Comparison of ENCODE assay signal across 36 cellular contexts in genomic region chr7:8058322-8058721, GRCh38.
"Had no signal": no experiment of that assay in that cellular context is flagged by ENCODE, and none has a peak within 500 bp of the region (broad histone marks: within the 10 kb centered on the region; RNA-seq: fewer than 3 reads in every experiment).

No MANE protein-coding gene starts in this region.

- H3K27me3 Mint-ChIP-seq: activated B cell treated with CpG ODN at 0.5 μM for 24 hours; activated CD4-positive, alpha-beta memory T cell treated with anti-CD3 and anti-CD28 coated beads for 36 hours; activated CD4-positive, alpha-beta T cell treated with anti-CD3 and anti-CD28 coated beads, Interleukin-2, amount 10 ng/mL, durations not matched to agents 24 days and 14 days; activated CD8-positive, alpha-beta T cell treated with anti-CD3 and anti-CD28 coated beads for 36 hours; activated naive CD4-positive, alpha-beta T cell treated with anti-CD3 and anti-CD28 coated beads, Interleukin-2, amount 10 ng/mL, durations not matched to agents 7 days and 5 days; activated naive CD4-positive, alpha-beta T cell treated with anti-CD3 and anti-CD28 coated beads, Interleukin-2, amount 50 U/mL, for 24 hours; activated naive CD8-positive, alpha-beta T cell; activated naive CD8-positive, alpha-beta T cell treated with anti-CD3 and anti-CD28 coated beads, Interleukin-2, amount 10 ng/mL, durations not matched to agents 7 days and 5 days; activated naive CD8-positive, alpha-beta T cell treated with anti-CD3 and anti-CD28 coated beads, Interleukin-2, amount 50 U/mL, for 24 hours; T-cell had no signal

- H3K4me3 ChIP-seq: body of pancreas, breast epithelium had no signal

- H3K4me1 ChIP-seq: breast epithelium had no signal

- FAIRE-seq: astrocyte, TTC549 had no signal

- H3K4me3 Mint-ChIP-seq: activated B cell treated with CpG ODN at 0.5 μM for 24 hours; activated CD4-positive, alpha-beta memory T cell treated with anti-CD3 and anti-CD28 coated beads for 36 hours; activated CD4-positive, alpha-beta T cell treated with anti-CD3 and anti-CD28 coated beads, Interleukin-2, amount 10 ng/mL, durations not matched to agents 24 days and 14 days; activated CD8-positive, alpha-beta T cell treated with anti-CD3 and anti-CD28 coated beads for 36 hours; activated naive CD4-positive, alpha-beta T cell treated with anti-CD3 and anti-CD28 coated beads, Interleukin-2, amount 10 ng/mL, durations not matched to agents 7 days and 5 days; activated naive CD4-positive, alpha-beta T cell treated with anti-CD3 and anti-CD28 coated beads, Interleukin-2, amount 50 U/mL, for 24 hours; activated naive CD8-positive, alpha-beta T cell; activated naive CD8-positive, alpha-beta T cell treated with anti-CD3 and anti-CD28 coated beads, Interleukin-2, amount 10 ng/mL, durations not matched to agents 7 days and 5 days; activated naive CD8-positive, alpha-beta T cell treated with anti-CD3 and anti-CD28 coated beads, Interleukin-2, amount 50 U/mL, for 24 hours; activated T-cell treated with anti-CD3 and anti-CD28 coated beads, Interleukin-2, amount 50 U/mL, for 4 hours; activated T-cell treated with anti-CD3 and anti-CD28 coated beads, Interleukin-2, amount 50 U/mL, for 72 hours; activated T-helper 1 cell treated with anti-CD3 and anti-CD28 coated beads, Interleukin-12 subunit alpha, Interleukin-12 subunit beta, Interleukin-2, Interleukin-4 antibody, amounts not matched to agents 30 ng/mL and 10 ng/mL and 1 ng/mL, durations not matched to agents 14 hours and 24 hours and 36 hours; T-cell; T-helper 2 cell treated with Interferon-gamma antibody and Interleukin-4, amounts not matched to agents 5 μg/mL and 100 μg/mL, for 36 hours had no signal

- H3K27me3 ChIP-seq: body of pancreas, brain microvascular endothelial cell, breast epithelium had no signal

- ATAC-seq: activated CD8-positive, alpha-beta T cell treated with anti-CD3 and anti-CD28 coated beads for 36 hours; activated naive CD8-positive, alpha-beta T cell treated with anti-CD3 and anti-CD28 coated beads, Interleukin-2, amount 50 U/mL, for 24 hours; activated T-cell treated with anti-CD3 and anti-CD28 coated beads, Interleukin-2, amount 50 U/mL, for 4 hours; activated T-cell treated with anti-CD3 and anti-CD28 coated beads, Interleukin-2, amount 50 U/mL, for 72 hours; body of pancreas; T-cell had no signal

- DNase-seq: activated B cell treated with CpG ODN at 0.5 μM for 24 hours; activated CD4-positive, alpha-beta memory T cell treated with anti-CD3 and anti-CD28 coated beads for 36 hours; activated CD4-positive, alpha-beta T cell treated with anti-CD3 and anti-CD28 coated beads for 4 hours; activated CD4-positive, alpha-beta T cell treated with anti-CD3 and anti-CD28 coated beads, Interleukin-2, amount 10 ng/mL, durations not matched to agents 24 days and 14 days; activated CD4-positive, alpha-beta T cell treated with anti-CD3 and anti-CD28 coated beads, Interleukin-2, amount 50 U/mL, for 1 hour; activated CD4-positive, alpha-beta T cell treated with anti-CD3 and anti-CD28 coated beads, Interleukin-2, amount 50 U/mL, for 4 hours; activated CD4-positive, CD25-positive, alpha-beta regulatory T cell treated with anti-CD3 and anti-CD28 coated beads, Interleukin-2, amount 50 U/mL, for 72 hours; activated CD8-positive, alpha-beta memory T cell treated with anti-CD3 and anti-CD28 coated beads, Interleukin-2, amount 50 U/mL, for 4 hours; activated CD8-positive, alpha-beta T cell treated with anti-CD3 and anti-CD28 coated beads for 36 hours; activated effector memory CD4-positive, alpha-beta T cell treated with Interleukin-2 at 50 U/mL for 16 hours; activated gamma-delta T cell; activated naive CD4-positive, alpha-beta T cell treated with anti-CD3 and anti-CD28 coated beads, Interleukin-2, amount 10 ng/mL, durations not matched to agents 7 days and 5 days; activated naive CD4-positive, alpha-beta T cell treated with Interleukin-2 at 50 U/mL for 16 hours; activated naive CD8-positive, alpha-beta T cell treated with anti-CD3 and anti-CD28 coated beads, Interleukin-2, amount 10 ng/mL, durations not matched to agents 7 days and 5 days; activated naive CD8-positive, alpha-beta T cell treated with anti-CD3 and anti-CD28 coated beads, Interleukin-2, amount 50 U/mL, for 24 hours; activated T-cell treated with anti-CD3 and anti-CD28 coated beads for 4 hours; activated T-cell treated with anti-CD3 and anti-CD28 coated beads, Interleukin-2, amount 50 U/mL, for 1 hour; activated T-cell treated with anti-CD3 and anti-CD28 coated beads, Interleukin-2, amount 50 U/mL, for 4 hours; activated T-cell treated with anti-CD3 and anti-CD28 coated beads, Interleukin-2, amount 50 U/mL, for 72 hours; amniotic stem cell; aorta; body of pancreas; brain microvascular endothelial cell; central memory CD4-positive, alpha-beta T cell; T-cell; T-helper 2 cell; T-helper 9 cell had no signal

- H3K4me1 Mint-ChIP-seq: activated B cell treated with CpG ODN at 0.5 μM for 24 hours; activated naive CD8-positive, alpha-beta T cell treated with anti-CD3 and anti-CD28 coated beads, Interleukin-2, amount 10 ng/mL, durations not matched to agents 7 days and 5 days had no signal

- H3K9me3 ChIP-seq: body of pancreas, breast epithelium had no signal

- H3K27ac ChIP-seq: body of pancreas, brain microvascular endothelial cell, breast epithelium, VCaP had no signal

- H3K27ac Mint-ChIP-seq: activated B cell treated with CpG ODN at 0.5 μM for 24 hours; activated CD4-positive, alpha-beta memory T cell treated with anti-CD3 and anti-CD28 coated beads for 36 hours; activated CD4-positive, alpha-beta T cell treated with anti-CD3 and anti-CD28 coated beads, Interleukin-2, amount 10 ng/mL, durations not matched to agents 24 days and 14 days; activated naive CD4-positive, alpha-beta T cell treated with anti-CD3 and anti-CD28 coated beads, Interleukin-2, amount 10 ng/mL, durations not matched to agents 7 days and 5 days; activated naive CD8-positive, alpha-beta T cell treated with anti-CD3 and anti-CD28 coated beads, Interleukin-2, amount 10 ng/mL, durations not matched to agents 7 days and 5 days; activated naive CD8-positive, alpha-beta T cell treated with anti-CD3 and anti-CD28 coated beads, Interleukin-2, amount 50 U/mL, for 24 hours; activated T-helper 1 cell treated with anti-CD3 and anti-CD28 coated beads, Interleukin-12 subunit alpha, Interleukin-12 subunit beta, Interleukin-2, Interleukin-4 antibody, amounts not matched to agents 30 ng/mL and 10 ng/mL and 1 ng/mL, durations not matched to agents 14 hours and 24 hours and 36 hours; activated T-helper 2 cell treated with anti-CD3 and anti-CD28 coated beads, Interferon-gamma antibody, Interleukin-2, Interleukin-4, amounts not matched to agents 10 μg/mL and 5 μg/mL and 100 μg/mL, durations not matched to agents 14 hours and 24 hours and 36 hours; T-helper 2 cell treated with Interferon-gamma antibody and Interleukin-4, amounts not matched to agents 5 μg/mL and 100 μg/mL, for 36 hours had no signal

- H3K36me3 ChIP-seq: brain microvascular endothelial cell, breast epithelium had no signal

- H3K9me3 Mint-ChIP-seq: activated naive CD4-positive, alpha-beta T cell treated with anti-CD3 and anti-CD28 coated beads, Interleukin-2, amount 50 U/mL, for 24 hours; activated naive CD8-positive, alpha-beta T cell treated with anti-CD3 and anti-CD28 coated beads, Interleukin-2, amount 50 U/mL, for 24 hours; activated T-cell treated with anti-CD3 and anti-CD28 coated beads, Interleukin-2, amount 50 U/mL, for 4 hours; activated T-cell treated with anti-CD3 and anti-CD28 coated beads, Interleukin-2, amount 50 U/mL, for 72 hours had no signal
